ENCODE assay signal across 23 cellular contexts in genomic region chr2:129927696-129928095, GRCh38. TPM values are rescaled to one million over a fixed set of nuclear protein-coding genes. Genes with fewer than 3 reads are reported as not detected.
"Had no signal": no experiment of that assay in that cellular context is flagged by ENCODE, and none has a peak within 500 bp of the region (broad histone marks: within the 10 kb centered on the region; RNA-seq: fewer than 3 reads in every experiment).

No MANE protein-coding gene starts in this region.

- H3K9ac ChIP-seq: KMS-11, SK-N-SH had no signal

- FAIRE-seq: K562, RCC 7860 had no signal

- H3K27ac Mint-ChIP-seq: IgD-negative memory B cell had no signal

- H3K9me3 ChIP-seq: SK-N-SH had no signal

- H3K4me3 Mint-ChIP-seq: IgD-negative memory B cell had no signal

- H3K4me2 ChIP-seq: KMS-11, SK-N-SH had no signal

- DNase-seq: Kasumi-1, MM.1S, NCI-H1092 treated with DMSO at 0.1 percent for 48 hours, NCI-H1436, NCI-H187, NCI-H2029, NCI-H2081 treated with DMSO at 0.1 percent for 48 hours, NCI-H2171, NCI-H226, NCI-H446, NCI-H510A, NCI-H524 treated with DMSO at 0.1 percent for 48 hours, NCI-H69, NCI-H774, RPMI8226, SHP77, SK-N-SH had no signal

- H3K36me3 Mint-ChIP-seq: IgD-negative memory B cell had no signal

- H3K4me3 ChIP-seq: K562 had no signal

- H3K27ac ChIP-seq: KMS-11 had no signal

- ATAC-seq: K562 had no signal

RNA-seq across cellular contexts. Expression of gene RAB6C, which starts 51.8 kb away (rescaled TPM):
- total RNA-seq: HT1080, K562, SK-MEL-5 had no signal
- polyA plus RNA-seq: IgD-negative memory B cell, K562 had no signal
